7 cellular contexts compared by ENCODE assay signal in genomic region chr19:3304871-3305423, GRCh38.
A peak's percentile ranks its signal among the peaks of the same experiment; 100 is the strongest.
DNase-seq lines count a peak whose midpoint lies in the region; ATAC-seq, FAIRE-seq and TF ChIP-seq lines count a peak whose summit lies in the region.

No MANE protein-coding gene starts in this region.

- H3K27me3 ChIP-seq in WERI-Rb-1 (ENCODE audit: insufficient read depth, low read depth, severe bottlenecking), result peaks cover 4% of the 10 kb centered on the region
- peaks cover 0 to 21% of the 10 kb centered on the region in 2 donors for H3K27me3 ChIP-seq in breast epithelium

- no peak overlapping the region for H3K4me3 ChIP-seq in WERI-Rb-1 (ENCODE audit: low read depth, low read length)
- H3K4me3 ChIP-seq in breast epithelium, result peak overlapping the region in 1 of 3 donors; percentile 11

- TF ChIP-seq POLR2A in breast epithelium (IDR thresholded peaks at IDR 0.05) (no peak), GM18505 (IDR thresholded peaks at IDR 0.05; ENCODE audit: borderline replicate concordance, extremely low read depth, insufficient read depth, insufficient read length) (no peak)

- DNase-seq in NCI-H1436 (lab: John Stamatoyannopoulos, UW) (peak; percentile 66), WERI-Rb-1 (peak; percentile 79), breast epithelium (ENCODE audit: low spot score in 2 of 2) (peak; percentile 40 to 79)
- DNase-seq in stimulated activated CD4-positive, alpha-beta T cell treated with anti-CD3 and anti-CD28 coated beads, Interleukin-1b, Interleukin-23, amount 100 ng/mL, for 1 hour (ENCODE audit: low read depth in 2 of 2), result peak; percentile 26 to 71

- peak; percentile 85 for TF ChIP-seq CTCF in GM12872 (IDR thresholded peaks at IDR 0.05; ENCODE audit: insufficient read depth, low read depth, low read length)
- TF ChIP-seq CTCF in WERI-Rb-1 (IDR thresholded peaks at IDR 0.05; ENCODE audit: low read depth, low read length), result peak; percentile 82
- peak; percentile 76 to 91 (median 87) for TF ChIP-seq CTCF in breast epithelium (IDR thresholded peaks at IDR 0.05)

- no peaks in the 10 kb centered on the region for H3K4me1 ChIP-seq in breast epithelium

- H3K9me3 ChIP-seq in WERI-Rb-1 (ENCODE audit: severe bottlenecking) (peaks cover 7% of the 10 kb centered on the region), breast epithelium (peaks cover 0 to 7% of the 10 kb centered on the region in 2 donors)

- H3K36me3 ChIP-seq in WERI-Rb-1 (no peaks in the 10 kb centered on the region), breast epithelium (no peaks in the 10 kb centered on the region)

- no peak for ATAC-seq in GM18505 (IDR thresholded peaks at IDR 0.05; ENCODE audit: unreplicated experiment)

- FAIRE-seq in islet of Langerhans (lab: Jason Lieb, UNC), result peak; percentile 81

- intact Hi-C loops in breast epithelium (cut with DNase I; ENCODE audit: low total_unique reads), result no loop called here

- H3K27ac ChIP-seq in WERI-Rb-1 (no peak overlapping the region), breast epithelium (no peak overlapping the region)
